9 cellular contexts compared by ENCODE assay signal in the genomic region with DNA sequence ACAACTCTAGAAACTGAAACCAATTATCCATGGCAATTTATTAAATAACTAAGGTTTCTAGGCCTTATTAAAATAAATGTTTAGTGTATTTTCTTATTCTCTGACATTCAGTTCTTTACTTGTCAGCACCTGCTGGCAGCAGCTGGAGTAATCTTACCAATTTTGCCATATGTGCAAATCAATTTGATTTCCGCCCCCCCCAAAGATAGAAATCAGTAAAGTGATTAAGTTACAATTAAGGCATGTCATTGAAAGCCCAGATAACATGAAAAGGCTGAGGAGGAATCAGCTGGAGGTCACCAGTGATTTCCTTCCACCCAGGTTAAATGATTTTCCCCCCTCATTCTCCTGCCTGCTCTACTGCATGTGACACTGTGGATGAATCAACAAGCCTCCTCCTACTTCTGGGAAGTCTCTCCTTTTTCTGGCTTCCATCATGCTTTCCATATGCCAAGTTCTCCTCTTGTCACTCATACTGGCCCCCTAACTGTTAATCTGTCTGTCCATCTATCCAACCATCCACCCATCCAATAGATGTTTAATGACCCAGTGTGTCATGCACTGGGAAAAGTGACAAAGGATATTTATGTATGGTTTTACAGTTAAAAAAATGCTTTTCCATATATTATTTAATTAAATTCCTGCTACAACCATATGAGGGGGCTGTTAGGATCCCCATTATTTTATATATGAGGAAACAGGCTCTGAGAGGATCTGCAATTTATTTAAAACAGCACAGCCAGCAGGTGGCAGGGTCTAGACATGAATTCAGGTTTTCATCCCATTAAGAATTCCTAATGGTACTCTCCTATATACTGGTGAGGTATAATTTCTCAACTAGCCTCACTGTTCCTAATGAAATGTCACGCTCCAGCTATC.
A peak's percentile ranks its signal among the peaks of the same experiment; 100 is the strongest.
DNase-seq lines count a peak whose midpoint lies in the region; ATAC-seq and TF ChIP-seq lines count a peak whose summit lies in the region.
"Had no signal": no experiment of that assay in that cellular context is flagged by ENCODE, and none has a peak within 500 bp of the region (broad histone marks: within the 10 kb centered on the region; RNA-seq: fewer than 3 reads in every experiment).

No MANE protein-coding gene starts in this region.

- no peak for ATAC-seq in HG03457 (IDR thresholded peaks at IDR 0.05; ENCODE audit: unreplicated experiment)

- TF ChIP-seq CTCF in WI38 (IDR thresholded peaks at IDR 0.05; ENCODE audit: low read depth, low read length) (peak; percentile 14; the same call in 1 of the 2 replicates), fibroblast of villous mesenchyme (IDR thresholded peaks at IDR 0.05; ENCODE audit: insufficient read depth, low read depth, low read length) (peak; percentile 57), progenitor cell of endocrine pancreas (IDR thresholded peaks at IDR 0.05; ENCODE audit: unreplicated experiment) (peak; percentile 63)

- no peaks in the 10 kb centered on the region for H3K4me1 Mint-ChIP-seq in progenitor cell of endocrine pancreas (ENCODE audit: low read depth)

- H3K9me3 Mint-ChIP-seq in progenitor cell of endocrine pancreas (ENCODE audit: low read depth) = no peaks in the 10 kb centered on the region
- H3K9me3 Mint-ChIP-seq: activated naive CD4-positive, alpha-beta T cell treated with anti-CD3 and anti-CD28 coated beads, Interleukin-2, amount 50 U/mL, for 24 hours had no signal

- no peak overlapping the region for H3K4me3 Mint-ChIP-seq in progenitor cell of endocrine pancreas (ENCODE audit: low read depth)

- DNase-seq in activated CD4-positive, alpha-beta T cell treated with anti-CD3 and anti-CD28 coated beads for 4 hours = peak; percentile 22 to 38
- no peak for DNase-seq in activated CD4-positive, alpha-beta T cell treated with anti-CD3 and anti-CD28 coated beads for 48 hours
- DNase-seq in NCI-H1105 treated with DMSO at 0.1 percent for 48 hours (lab: John Stamatoyannopoulos, UW) (peak; percentile 61), fibroblast of villous mesenchyme (ENCODE audit: low read depth) (peak; percentile 77), progenitor cell of endocrine pancreas (ENCODE audit: low spot score, unreplicated experiment) (no peak)
- no peak for DNase-seq in activated CD4-positive, CD25-positive, alpha-beta regulatory T cell treated with anti-CD3 and anti-CD28 coated beads, Interleukin-2, amount 50 U/mL, for 72 hours

- no peak overlapping the region for H3K27ac Mint-ChIP-seq in progenitor cell of endocrine pancreas

- H3K4me3 ChIP-seq in WI38 (ENCODE audit: low read depth, low read length) (no peak overlapping the region), fibroblast of villous mesenchyme (ENCODE audit: low read depth, low read length) (no peak overlapping the region)

- H3K36me3 Mint-ChIP-seq in progenitor cell of endocrine pancreas (ENCODE audit: insufficient read depth) = no peaks in the 10 kb centered on the region

- peaks cover 19% of the 10 kb centered on the region for H3K27me3 Mint-ChIP-seq in progenitor cell of endocrine pancreas
- H3K27me3 Mint-ChIP-seq: activated naive CD4-positive, alpha-beta T cell treated with anti-CD3 and anti-CD28 coated beads, Interleukin-2, amount 50 U/mL, for 24 hours had no signal

Comparison
In these comparisons a context has a peak if more than half of its experiments do, and no peak if none do; other contexts are left out.
1. DNase-seq: peak in activated CD4-positive, alpha-beta T cell treated with anti-CD3 and anti-CD28 coated beads for 4 hours (2 of 2), NCI-H1105 treated with DMSO at 0.1 percent for 48 hours (single experiment) and fibroblast of villous mesenchyme (single experiment); none in activated CD4-positive, alpha-beta T cell treated with anti-CD3 and anti-CD28 coated beads for 48 hours (single experiment), progenitor cell of endocrine pancreas (single experiment) and activated CD4-positive, CD25-positive, alpha-beta regulatory T cell treated with anti-CD3 and anti-CD28 coated beads, Interleukin-2, amount 50 U/mL, for 72 hours (single experiment).
2. Peak in every context shown above with its lines, with median percentiles within 50 percentile points of each other: CTCF ChIP-seq.